33 cellular contexts compared by ENCODE assay signal in genomic region chr6:28861339-28861738, GRCh38.
"Had no signal": no experiment of that assay in that cellular context is flagged by ENCODE, and none has a peak within 500 bp of the region (broad histone marks: within the 10 kb centered on the region; RNA-seq: fewer than 3 reads in every experiment).

No MANE protein-coding gene starts in this region.

- H3K4me3 ChIP-seq: MG63 had no signal

- H3K36me3 ChIP-seq: MG63 had no signal

- H3K9me3 ChIP-seq: MG63 had no signal

- H3K27me3 ChIP-seq: MG63 had no signal

- DNase-seq: Karpas-422, Kasumi-1, MG63, MM.1S, NCI-H1048, NCI-H1092, NCI-H1092 treated with DMSO at 0.1 percent for 48 hours, NCI-H1105, NCI-H1105 treated with DMSO at 0.1 percent for 48 hours, NCI-H1417, NCI-H1417 treated with DMSO at 0.1 percent for 48 hours, NCI-H1436, NCI-H1436 treated with DMSO at 0.1 percent for 48 hours, NCI-H146, NCI-H1694, NCI-H1694 treated with DMSO at 0.1 percent for 48 hours, NCI-H187, NCI-H187 treated with DMSO at 0.1 percent for 48 hours, NCI-H1930, NCI-H2029, NCI-H2029 treated with DMSO at 0.1 percent for 48 hours, NCI-H2081, NCI-H2081 treated with DMSO at 0.1 percent for 48 hours, NCI-H2107, NCI-H2171, NCI-H2171 treated with DMSO at 0.1 percent for 48 hours, NCI-H2227 treated with DMSO at 0.1 percent for 48 hours, NCI-H226, NCI-H345, NCI-H446, NCI-H446 treated with DMSO at 0.1 percent for 48 hours, NCI-H510A, NCI-H510A treated with DMSO at 0.1 percent for 48 hours had no signal
